8 cellular contexts compared by ENCODE assay signal in the genomic region with DNA sequence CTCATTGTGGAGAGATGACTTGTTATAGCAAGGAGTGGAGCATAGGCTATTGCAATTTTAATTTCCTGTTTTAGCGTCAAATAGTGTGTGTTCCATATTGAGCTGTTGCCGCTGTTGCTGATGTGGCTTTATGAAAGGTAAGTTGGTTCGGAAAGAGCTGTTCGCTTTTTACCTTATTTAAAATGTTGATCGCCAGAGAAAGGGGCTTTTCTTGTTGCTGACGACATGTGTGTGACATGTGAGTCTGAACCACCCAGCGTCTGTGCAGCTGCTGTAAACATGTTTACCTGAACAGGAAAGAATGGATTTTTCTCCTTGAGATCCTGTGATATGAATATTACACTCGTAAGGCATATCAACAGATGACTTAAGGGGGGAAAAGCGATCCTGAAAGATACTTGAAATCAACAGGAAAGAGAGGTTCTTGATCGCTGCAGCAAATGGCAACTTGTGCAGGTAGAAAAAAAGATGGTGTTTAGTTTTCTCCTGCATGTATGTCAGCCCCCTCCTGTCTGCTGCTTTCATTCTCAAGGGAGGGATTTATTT. TPM values are rescaled to one million over a fixed set of nuclear protein-coding genes. Genes with fewer than 3 reads are reported as not detected.
DNase-seq lines count a peak whose midpoint lies in the region; ATAC-seq, FAIRE-seq and TF ChIP-seq lines count a peak whose summit lies in the region.

No MANE protein-coding gene starts in this region.

- ATAC-seq in T-cell (replicated peaks in 1 of 4), result peak in 2 of 4 experiments; percentile 1 to 66
- ATAC-seq in sciatic nerve, result no peak
- no peak for ATAC-seq in HG02571 (IDR thresholded peaks at IDR 0.05; ENCODE audit: unreplicated experiment)

- peaks cover 16% of the 10 kb centered on the region for H3F3A ChIP-seq in neural progenitor cell (ENCODE audit: low read depth)

- peaks cover 0 to 6% of the 10 kb centered on the region in 2 donors for H3K4me1 ChIP-seq in duodenal mucosa (ENCODE audit: control insufficient read depth in 1 of 2, insufficient read depth in 2 of 2, low read length in 2 of 2)
- peaks cover 11% of the 10 kb centered on the region for H3K4me1 ChIP-seq in neural progenitor cell

- peak overlapping the region; percentile 94 for H3K4me2 ChIP-seq in neural progenitor cell

- H3K9ac ChIP-seq in duodenal mucosa (ENCODE audit: low read depth in 1 of 2, low read length in 2 of 2) (peak overlapping the region in 1 of 2 donors; percentile 63), neural progenitor cell (no peak overlapping the region)

- peaks cover 10 to 12% of the 10 kb centered on the region in 2 donors for H3K27me3 ChIP-seq in duodenal mucosa (ENCODE audit: control insufficient read depth in 1 of 2, insufficient read depth in 2 of 2, low read length in 2 of 2)
- peaks cover 72% of the 10 kb centered on the region for H3K27me3 ChIP-seq in neural progenitor cell

- H3K4me3 ChIP-seq in duodenal mucosa (ENCODE audit: low read depth in 1 of 2, low read length in 2 of 2) (peak overlapping the region; percentile 60 to 71), neural progenitor cell (peak overlapping the region; percentile 84)

- H3K36me3 ChIP-seq in duodenal mucosa (ENCODE audit: control insufficient read depth in 1 of 2, insufficient read depth in 2 of 2, low read length in 2 of 2) (no peaks in the 10 kb centered on the region), neural progenitor cell (no peaks in the 10 kb centered on the region)

- no peak for FAIRE-seq in frontal cortex (lab: Jason Lieb, UNC)

- POLR2A ChIA-PET in T-cell (lab: Charles Lee), result interaction anchor here (0.6 to 0.9 kb wide), 8 partner anchors 13 to 1787 kb away, joined by 3 to 4 read pairs (median 3); a partner anchor contains a TSS

- peaks cover 77% of the 10 kb centered on the region for H4K20me1 ChIP-seq in neural progenitor cell (ENCODE audit: low read depth)

- H3K27ac ChIP-seq in duodenal mucosa (ENCODE audit: low read depth, low read length), result no peak overlapping the region
- no peak overlapping the region for H3K27ac ChIP-seq in neural progenitor cell

- H3K36me3 Mint-ChIP-seq in T-cell, result no peaks in the 10 kb centered on the region
- H3K36me3 Mint-ChIP-seq in neural progenitor cell, result no peaks in the 10 kb centered on the region

- H3K27ac Mint-ChIP-seq in T-cell (peak overlapping the region; percentile 88), neural progenitor cell (no peak overlapping the region)

- H3K4me1 Mint-ChIP-seq in T-cell, result peaks cover 54 to 68% (median 55%) of the 10 kb centered on the region in 3 donors
- peaks cover 28% of the 10 kb centered on the region for H3K4me1 Mint-ChIP-seq in neural progenitor cell

- H3K27me3 Mint-ChIP-seq in T-cell (no peaks in the 10 kb centered on the region), neural progenitor cell (ENCODE audit: insufficient read depth, low read depth) (peaks cover 4% of the 10 kb centered on the region)

- H3K79me2 ChIP-seq in neural progenitor cell (ENCODE audit: low read depth), result peaks cover 55% of the 10 kb centered on the region

- TF ChIP-seq CTCF in neural progenitor cell (IDR thresholded peaks at IDR 0.05), result no peak

- H2AFZ ChIP-seq in neural progenitor cell (replicated peaks), result no peak overlapping the region

- peak; percentile 13 for DNase-seq in activated CD4-positive, alpha-beta T cell treated with anti-CD3 and anti-CD28 coated beads for 1 hour
- DNase-seq in activated CD4-positive, alpha-beta T cell treated with anti-CD3 and anti-CD28 coated beads, Interleukin-2, amount 50 U/mL, for 48 hours, result no peak
- peak in 33 of 34 experiments; percentile 5 to 86 (median 64) for DNase-seq in T-cell
- DNase-seq in neural progenitor cell (ENCODE audit: low spot score), result peak; percentile 11
- DNase-seq in sciatic nerve (ENCODE audit: low spot score), result no peak
- DNase-seq in frontal cortex (ENCODE audit: low spot score in 2 of 2), result no peak

- no peaks in the 10 kb centered on the region for H3K9me3 ChIP-seq in duodenal mucosa (ENCODE audit: control insufficient read depth in 1 of 2, low read length in 2 of 2)
- H3K9me3 ChIP-seq in neural progenitor cell (ENCODE audit: low read depth), result no peaks in the 10 kb centered on the region

- H3K9me3 Mint-ChIP-seq in T-cell, result no peaks in the 10 kb centered on the region
- H3K9me3 Mint-ChIP-seq in neural progenitor cell, result no peaks in the 10 kb centered on the region

- CTCF ChIA-PET in T-cell (lab: Charles Lee), result interaction anchor here in 1 of 2 donors (0.5 to 1.3 kb wide), 3 partner anchors 16 to 290 kb away, joined by 3 to 5 read pairs (median 4); a partner anchor contains a TSS

- H3K4me3 Mint-ChIP-seq in T-cell (peak overlapping the region; percentile 91 to 93 (median 92)), neural progenitor cell (peak overlapping the region; percentile 98)

- intact Hi-C loops in sciatic nerve (cut with DNase I), result no loop called here

RNA-seq across cellular contexts. Expression of a gene that starts 2.5 kb away (rescaled TPM):
- total RNA-seq in T-cell, result 100 to 1,000 TPM in 1 of 5 donors, 10 to 100 TPM in 4; 39.9 to 125 (median 48.4) TPM
- 26.4 and 38.8 TPM in 2 replicates for total RNA-seq in neural progenitor cell (ENCODE audit: low replicate concordance)
- 187 TPM for total RNA-seq in sciatic nerve
- 41.6 TPM for total RNA-seq in frontal cortex

Comparison
In these comparisons a context has a peak if more than half of its experiments do, and no peak if none do; other contexts are left out.
1. DNase-seq: peak in activated CD4-positive, alpha-beta T cell treated with anti-CD3 and anti-CD28 coated beads for 1 hour (single experiment), T-cell (33 of 34) and neural progenitor cell (single experiment); none in activated CD4-positive, alpha-beta T cell treated with anti-CD3 and anti-CD28 coated beads, Interleukin-2, amount 50 U/mL, for 48 hours (0 of 2), sciatic nerve (single experiment) and frontal cortex (0 of 2).